ENCODE assay signal across 26 cellular contexts in the genomic region with DNA sequence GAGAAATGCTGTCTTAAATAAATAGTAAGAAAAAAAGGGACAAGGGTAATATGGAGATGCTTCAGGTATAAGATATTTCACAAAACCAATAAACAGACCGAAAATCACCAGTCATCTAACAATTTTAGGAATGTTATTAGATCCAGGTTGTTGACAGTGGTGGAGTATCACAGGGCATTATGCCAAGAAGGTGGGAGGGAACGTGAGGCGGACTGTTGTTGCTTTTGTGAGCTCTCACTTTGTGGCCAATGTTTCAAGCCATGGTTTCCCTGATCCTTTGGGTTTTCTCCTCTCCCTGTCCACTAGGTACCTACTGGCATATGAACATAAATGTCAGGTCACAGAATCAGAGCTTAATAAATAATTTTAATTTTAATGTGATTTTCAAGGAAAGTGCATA.
"Had no signal": no experiment of that assay in that cellular context is flagged by ENCODE, and none has a peak within 500 bp of the region (broad histone marks: within the 10 kb centered on the region; RNA-seq: fewer than 3 reads in every experiment).

No MANE protein-coding gene starts in this region.

- H3K27me3 ChIP-seq: left lung, pancreas, right atrium auricular region, right lobe of liver, transverse colon, upper lobe of left lung, vagina had no signal

- DNase-seq: hypothalamus; immature natural killer cell; kidney; left colon; left lung; lower lobe of right lung; mammary epithelial cell; mesenchymal stem cell; naive thymus-derived CD8-positive, alpha-beta T cell; nucleus accumbens; pancreas; posterior cingulate gyrus; right lobe of liver; stimulated activated CD4-positive, alpha-beta T cell treated with anti-CD3 and anti-CD28 coated beads, Interleukin-1b, Interleukin-23, amount 100 ng/mL, for 48 hours; stimulated activated CD4-positive, alpha-beta T cell treated with anti-CD3 and anti-CD28 coated beads, Interleukin-2, amount 100 ng/mL, for 48 hours; stimulated activated CD4-positive, alpha-beta T cell treated with anti-CD3 and anti-CD28 coated beads, Interleukin-4, amount 100 ng/mL, for 4 hours; stimulated activated CD8-positive, alpha-beta memory T cell treated with anti-CD3 and anti-CD28 coated beads, Interleukin-4, amount 100 ng/mL, for 48 hours; stimulated activated naive CD4-positive, alpha-beta T cell treated with Interleukin-2 at 50 U/mL for 16 hours; stimulated activated naive CD8-positive, alpha-beta T cell treated with anti-CD3 and anti-CD28 coated beads, Interleukin-15, amount 100 ng/mL, for 72 hours; substantia nigra; transverse colon; upper lobe of left lung had no signal

- H3K4me2 ChIP-seq: smooth muscle cell had no signal

- H3K4me3 ChIP-seq: left lung, lower lobe of right lung, pancreas, right atrium auricular region, right lobe of liver, smooth muscle cell, transverse colon, upper lobe of left lung, vagina had no signal

- H3K9me3 ChIP-seq: left lung, lower lobe of right lung, pancreas, right atrium auricular region, right lobe of liver, transverse colon, upper lobe of left lung, vagina had no signal

- H3K4me1 ChIP-seq: left lung, lower lobe of right lung, pancreas, right atrium auricular region, right lobe of liver, upper lobe of left lung, vagina had no signal

- H3K27ac ChIP-seq: left lung, lower lobe of right lung, pancreas, right atrium auricular region, right lobe of liver, transverse colon, upper lobe of left lung, vagina had no signal

- ATAC-seq: left colon; left lung; lower lobe of right lung; naive thymus-derived CD8-positive, alpha-beta T cell; pancreas; right lobe of liver; stimulated activated memory B cell treated with anti-CD40 and anti-IgM and Interleukin-4, amounts not matched to agents 10 μg/mL and 1 μg/mL and 100 μg/mL, for 72 hours; stimulated activated naive CD8-positive, alpha-beta T cell treated with anti-CD3 and anti-CD28 coated beads, Interleukin-15, amount 100 ng/mL, for 72 hours had no signal

- H3K36me3 ChIP-seq: left lung, lower lobe of right lung, pancreas, right atrium auricular region, right lobe of liver, transverse colon, upper lobe of left lung, vagina had no signal
